Comparison of ENCODE assay signal across 1 cellular context in genomic region chr2:179218848-179219594, GRCh38.
A peak's percentile ranks its signal among the peaks of the same experiment; 100 is the strongest.
TF ChIP-seq lines count a peak whose summit lies in the region.

No MANE protein-coding gene starts in this region.

TF ChIP-seq in HepG2, 621 proteins besides CTCF, POLR2A, EP300 and RAD21 (continued from another document):
- TF ChIP-seq ZMYM2 (CRISPR knock-in tag; IDR thresholded peaks at IDR 0.05): no peak
- no peak for TF ChIP-seq ATF7 (IDR thresholded peaks at IDR 0.05)
- TF ChIP-seq ATF7 (CRISPR knock-in tag; IDR thresholded peaks at IDR 0.05): no peak
- no peak for TF ChIP-seq CENPBD1 (CRISPR knock-in tag; IDR thresholded peaks at IDR 0.05; ENCODE audit: borderline replicate concordance, low read depth)
- no peak for TF ChIP-seq TRIM24 (CRISPR knock-in tag; IDR thresholded peaks at IDR 0.05)
- no peak for TF ChIP-seq ZNF281 (CRISPR knock-in tag; IDR thresholded peaks at IDR 0.05; ENCODE audit: borderline replicate concordance)
- no peak for TF ChIP-seq RFX3 (CRISPR knock-in tag; IDR thresholded peaks at IDR 0.05)
- no peak for TF ChIP-seq NFIB (CRISPR knock-in tag; IDR thresholded peaks at IDR 0.05; ENCODE audit: borderline replicate concordance)
- TF ChIP-seq RCOR2 (CRISPR knock-in tag; IDR thresholded peaks at IDR 0.05): 0 out of 2 replicates have a peak, but pooled peaks have one; percentile 38
- no peak for TF ChIP-seq CENPX (CRISPR knock-in tag; IDR thresholded peaks at IDR 0.05)
- TF ChIP-seq ZNF253 (CRISPR knock-in tag; IDR thresholded peaks at IDR 0.05; ENCODE audit: borderline replicate concordance): no peak
- TF ChIP-seq ZNF235 (CRISPR knock-in tag; IDR thresholded peaks at IDR 0.05; ENCODE audit: borderline replicate concordance): no peak
- TF ChIP-seq ZNF136 (CRISPR knock-in tag; IDR thresholded peaks at IDR 0.05; ENCODE audit: low read depth): no peak
- TF ChIP-seq ZNF556 (CRISPR knock-in tag; IDR thresholded peaks at IDR 0.05; ENCODE audit: borderline replicate concordance): no peak
- TF ChIP-seq MBNL3 (CRISPR knock-in tag; conservative IDR thresholded peaks at IDR 0.05): no peak
- peak; percentile 49; the same call in 1 of the 2 replicates for TF ChIP-seq IRF2 (CRISPR knock-in tag; IDR thresholded peaks at IDR 0.05)
- no peak for TF ChIP-seq ZNF292 (CRISPR knock-in tag; IDR thresholded peaks at IDR 0.05; ENCODE audit: borderline replicate concordance, low read depth)
- TF ChIP-seq ZNF704 (CRISPR knock-in tag; IDR thresholded peaks at IDR 0.05; ENCODE audit: borderline replicate concordance): no peak
- no peak for TF ChIP-seq REPIN1 (CRISPR knock-in tag; IDR thresholded peaks at IDR 0.05; ENCODE audit: borderline replicate concordance, low read depth)
- no peak for TF ChIP-seq ZBTB21 (CRISPR knock-in tag; IDR thresholded peaks at IDR 0.05)
- peak; percentile 66 for TF ChIP-seq TEAD3 (CRISPR knock-in tag; optimal IDR thresholded peaks at IDR 0.05; ENCODE audit: borderline replicate concordance)
- TF ChIP-seq NONO (IDR thresholded peaks at IDR 0.05): no peak
- 0 out of 2 replicates have a peak, but pooled peaks have one; percentile 31 for TF ChIP-seq NONO (CRISPR knock-in tag; conservative IDR thresholded peaks at IDR 0.05)
- TF ChIP-seq ETV6 (CRISPR knock-in tag; conservative IDR thresholded peaks at IDR 0.05): no peak
- peak; percentile 11; the same call in 1 of the 2 replicates for TF ChIP-seq ZNF3 (CRISPR knock-in tag; IDR thresholded peaks at IDR 0.05)
- TF ChIP-seq GATAD1 (CRISPR knock-in tag; IDR thresholded peaks at IDR 0.05): 0 out of 2 replicates have a peak, but pooled peaks have one; percentile 30
- TF ChIP-seq PHB2 (IDR thresholded peaks at IDR 0.05; ENCODE audit: partially characterized antibody): no peak
- TF ChIP-seq ZNF724P (CRISPR knock-in tag; IDR thresholded peaks at IDR 0.05; ENCODE audit: borderline replicate concordance): no peak
- peak; percentile 62; the same call in 1 of the 2 replicates for TF ChIP-seq ZBTB25 (CRISPR knock-in tag; IDR thresholded peaks at IDR 0.05)
- TF ChIP-seq SIX4 (CRISPR knock-in tag; IDR thresholded peaks at IDR 0.05): no peak
- TF ChIP-seq PAF1 (CRISPR knock-in tag; IDR thresholded peaks at IDR 0.05): no peak
- TF ChIP-seq HMGXB4 (CRISPR knock-in tag; IDR thresholded peaks at IDR 0.05; ENCODE audit: borderline replicate concordance in 1 of 2, low read depth in 1 of 2): peak in 1 of 2 experiments; percentile 55; a peak in 1 of 4 replicates
- TF ChIP-seq CREM (IDR thresholded peaks at IDR 0.05): no peak
- TF ChIP-seq CREM (CRISPR knock-in tag; IDR thresholded peaks at IDR 0.05): no peak
- TF ChIP-seq ZNF431 (CRISPR knock-in tag; IDR thresholded peaks at IDR 0.05; ENCODE audit: borderline replicate concordance, low read depth): no peak
